ENCODE assay signal across 9 cellular contexts in the genomic region with DNA sequence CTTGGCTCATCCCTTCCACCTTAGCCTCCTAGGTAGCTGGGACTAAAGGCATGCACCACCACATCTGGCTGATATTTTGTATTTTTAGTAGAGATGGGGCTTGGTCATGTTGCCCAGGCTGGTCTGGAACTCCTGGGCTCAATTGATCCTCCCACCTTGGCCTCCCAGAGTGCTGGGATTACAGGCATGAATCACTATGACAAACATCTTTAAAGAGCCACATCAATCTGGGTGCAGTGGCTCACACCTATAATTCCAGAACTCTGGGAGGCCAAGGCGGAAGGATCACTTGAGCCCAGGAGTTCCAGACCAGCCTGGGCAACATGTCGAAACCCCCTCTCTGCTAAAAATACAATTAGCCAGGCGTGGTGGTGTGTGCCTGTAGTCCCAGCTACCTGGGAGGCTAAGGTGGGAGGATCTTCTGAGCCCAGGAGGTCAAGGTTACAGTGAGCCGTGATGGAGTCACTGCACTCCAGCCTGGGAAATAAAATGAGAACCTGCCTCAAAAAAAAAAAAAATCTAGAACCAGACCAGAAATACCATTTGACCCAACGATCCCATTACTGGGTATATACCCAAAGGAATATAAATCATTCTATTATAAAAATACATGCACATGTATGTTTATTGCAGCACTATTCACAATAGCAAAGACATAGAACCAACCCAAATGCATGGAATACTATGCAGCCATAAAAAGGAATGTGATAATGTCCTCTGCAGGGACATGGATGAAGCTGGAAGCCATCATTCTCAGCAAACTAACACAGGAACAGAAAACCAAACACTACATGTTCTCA. TPM values are rescaled to one million over a fixed set of nuclear protein-coding genes. Genes with fewer than 3 reads are reported as not detected.
DNase-seq lines count a peak whose midpoint lies in the region; ATAC-seq and TF ChIP-seq lines count a peak whose summit lies in the region.
"Not testable (repeated sequence)": the region's sequence is repeated elsewhere in the genome, so short reads cannot be mapped to it uniquely, and the experiment has no call there.
"Had no signal": no experiment of that assay in that cellular context is flagged by ENCODE, and none has a peak within 500 bp of the region (broad histone marks: within the 10 kb centered on the region; RNA-seq: fewer than 3 reads in every experiment).

No MANE protein-coding gene starts in this region.

- H3K79me2 ChIP-seq in mammary epithelial cell (ENCODE audit: insufficient read depth, low read length); smooth muscle cell (ENCODE audit: low read depth): not testable (repeated sequence)

- not testable (repeated sequence) for H3K36me3 ChIP-seq in mammary epithelial cell (ENCODE audit: insufficient read depth, low read length); right atrium auricular region; smooth muscle cell (ENCODE audit: low read depth)

- not testable (repeated sequence) for H3K4me3 ChIP-seq in mammary epithelial cell (replicated peaks in 1 of 3; ENCODE audit: insufficient read depth in 1 of 3, low read depth in 2 of 3, low read length in 3 of 3); right atrium auricular region; smooth muscle cell

- in situ Hi-C loops in mammary epithelial cell (cut with MboI; ENCODE audit: low sequenced_read_pairs in 2 of 2) = not testable (repeated sequence)

- H3K9ac ChIP-seq in mammary epithelial cell (ENCODE audit: insufficient read depth, low read length); smooth muscle cell (ENCODE audit: low read depth): not testable (repeated sequence)

- BruUV-seq in mammary epithelial cell (replicated peaks; lab: Mats Ljungman, UMichigan) = not testable (repeated sequence)

- H3K27me3 Mint-ChIP-seq in T-helper 17 cell = peaks cover 10% of the 10 kb centered on the region

- 86% methylated on average over 5 of the region's 5 CpGs for WGBS in mammary epithelial cell (ENCODE audit: low coverage, missing lambda C conversion rate)
- 80% methylated on average over 5 of the region's 5 CpGs for WGBS in smooth muscle cell (ENCODE audit: low lambda C conversion rate)

- TF ChIP-seq CTCF in mammary epithelial cell (conservative IDR thresholded peaks at IDR 0.05 in 1 of 2, IDR thresholded peaks at IDR 0.05 in 1 of 2; ENCODE audit: extremely low read depth in 1 of 2, insufficient read depth in 1 of 2, low read depth in 1 of 2, low read length in 2 of 2); right atrium auricular region (IDR thresholded peaks at IDR 0.05); smooth muscle cell (IDR thresholded peaks at IDR 0.05; ENCODE audit: borderline replicate concordance, insufficient read depth, poor library complexity, severe bottlenecking): not testable (repeated sequence)

- H3K27ac ChIP-seq in mammary epithelial cell (ENCODE audit: insufficient read depth, low read depth, low read length) = not testable (repeated sequence)
- H3K27ac ChIP-seq in right atrium auricular region (peak overlapping the region; percentile 83 to 95), smooth muscle cell (ENCODE audit: low read depth) (peak overlapping the region; percentile 88)

- H3K27ac Mint-ChIP-seq in T-helper 17 cell = not testable (repeated sequence)

- dilution Hi-C loops in mammary epithelial cell (cut with HindIII; ENCODE audit: low sequenced_read_pairs) = loop anchor here (5.0 kb wide), 1 partner anchor 58 kb away; no protein-coding TSS in a partner anchor

- H3K4me1 ChIP-seq in mammary epithelial cell (ENCODE audit: insufficient read depth, low read length) (peaks cover 33% of the 10 kb centered on the region), right atrium auricular region (peaks cover 0 to 38% of the 10 kb centered on the region in 2 donors), smooth muscle cell (ENCODE audit: low read depth) (peaks cover 31% of the 10 kb centered on the region)

- DNase-seq in Daoy (ENCODE audit: low read depth) (peak; percentile 65), LoVo (ENCODE audit: low spot score) (peak; percentile 34), mammary epithelial cell (peak; percentile 31)
- not testable (repeated sequence) for DNase-seq in T-helper 17 cell; right atrium auricular region (ENCODE audit: low spot score); smooth muscle cell (lab: John Stamatoyannopoulos, UW; ENCODE audit: unreplicated experiment)

- H3K4me2 ChIP-seq in mammary epithelial cell (ENCODE audit: insufficient read depth, low read depth, low read length); smooth muscle cell: not testable (repeated sequence)

- peaks cover 17% of the 10 kb centered on the region for H3F3A ChIP-seq in smooth muscle cell (ENCODE audit: low read depth)

- intact Hi-C loops in mammary epithelial cell (cut with micrococcal nuclease) = not testable (repeated sequence)

- not testable (repeated sequence) for H4K20me1 ChIP-seq in mammary epithelial cell (ENCODE audit: insufficient read depth, low read length); smooth muscle cell (ENCODE audit: low read depth)

- CTCF ChIA-PET in mammary epithelial cell (lab: Charles Lee; ENCODE audit: low non-redundant PET) = not testable (repeated sequence)

- H3K36me3 Mint-ChIP-seq in T-helper 17 cell (ENCODE audit: low read depth) = not testable (repeated sequence)

- peak overlapping the region; percentile 56 for H3K4me3 Mint-ChIP-seq in T-helper 17 cell

- H3K27me3 ChIP-seq in mammary epithelial cell (ENCODE audit: insufficient read depth, low read length); right atrium auricular region; smooth muscle cell (ENCODE audit: low read depth): not testable (repeated sequence)

- not testable (repeated sequence) for ATAC-seq in T-helper 17 cell

- H3K9me3 ChIP-seq in T-helper 17 cell (ENCODE audit: control insufficient read depth, low read length, poor library complexity, severe bottlenecking); mammary epithelial cell (replicated peaks; ENCODE audit: insufficient read depth, low read length); right atrium auricular region; smooth muscle cell (replicated peaks; ENCODE audit: low read depth): not testable (repeated sequence)

- not testable (repeated sequence) for H2AFZ ChIP-seq in mammary epithelial cell (ENCODE audit: low read depth, low read length); smooth muscle cell (ENCODE audit: low read depth)

- peaks cover 26% of the 10 kb centered on the region for H3K4me1 Mint-ChIP-seq in T-helper 17 cell

RNA-seq across cellular contexts. Expression of gene IGFBP6, which starts 2.5 kb away (rescaled TPM):
- 53.5 and 68.5 TPM in 2 replicates for total RNA-seq in Daoy (2014; rRNA removed; shearing (Covaris generic))
- under 1 TPM in 1 of 2 donors, not detected in 1; 0.45 TPM for total RNA-seq in T-helper 17 cell
- 100 to 1,000 TPM in 1 of 2 donors, 10 to 100 TPM in 1; 47.7 to 125 TPM for total RNA-seq in mammary epithelial cell
- polyA plus RNA-seq in mammary epithelial cell = 291 TPM
- 208 TPM for polyA minus RNA-seq in mammary epithelial cell
- 100 to 1,000 TPM in 1 of 2 donors, 10 to 100 TPM in 1; 99.0 to 358 TPM for total RNA-seq in right atrium auricular region
- total RNA-seq in smooth muscle cell = 22.6 and 22.7 TPM in 2 replicates
- polyA plus RNA-seq in smooth muscle cell = 94.4 and 102 TPM in 2 replicates

RNA-seq across cellular contexts. Expression of gene SOAT2, which starts 8.3 kb away (rescaled TPM):
- total RNA-seq in Daoy (2014; rRNA removed; shearing (Covaris generic)) = not detected in 2 replicates
- total RNA-seq in T-helper 17 cell (1 to 10 TPM in 1 of 2 donors, under 1 TPM in 1; 0.83 to 2.5 TPM), mammary epithelial cell (under 1 TPM in 1 of 2 donors, not detected in 1; 0.16 TPM), right atrium auricular region (not detected), smooth muscle cell (not detected in 2 replicates)
- polyA plus RNA-seq in mammary epithelial cell (0.29 TPM), smooth muscle cell (not detected in 2 replicates)
- not detected for polyA minus RNA-seq in mammary epithelial cell
- total RNA-seq: A172, NCI-H460, SK-MEL-5 had no signal

RNA-seq across cellular contexts. Expression of gene SPRYD3, which starts 15.8 kb away (rescaled TPM):
- 22.2 and 23.8 TPM in 2 replicates for total RNA-seq in Daoy (2014; rRNA removed; shearing (Covaris generic))
- total RNA-seq in T-helper 17 cell (10 to 100 TPM; 23.1 to 29.6 TPM), mammary epithelial cell (10 to 100 TPM; 30.0 to 39.4 TPM), right atrium auricular region (10 to 100 TPM; 33.5 to 64.5 TPM), smooth muscle cell (20.2 and 23.0 TPM in 2 replicates)
- polyA plus RNA-seq in mammary epithelial cell (28.0 TPM), smooth muscle cell (43.5 and 57.1 TPM in 2 replicates)
- polyA minus RNA-seq in mammary epithelial cell = 85.5 TPM

RNA-seq across cellular contexts. Expression of gene TNS2, which starts 45.1 kb away (rescaled TPM):
- total RNA-seq in Daoy (2014; rRNA removed; shearing (Covaris generic)) = 7.0 and 8.2 TPM in 2 replicates
- total RNA-seq in T-helper 17 cell = 1 to 10 TPM; 1.4 to 3.1 TPM
- 1 to 10 TPM; 3.7 to 4.2 TPM for total RNA-seq in mammary epithelial cell
- 6.6 TPM for polyA plus RNA-seq in mammary epithelial cell
- polyA minus RNA-seq in mammary epithelial cell = 16.7 TPM
- total RNA-seq in right atrium auricular region = 100 to 1,000 TPM in 1 of 2 donors, 10 to 100 TPM in 1; 76.2 to 153 TPM
- total RNA-seq in smooth muscle cell = 9.3 and 11.4 TPM in 2 replicates
- polyA plus RNA-seq in smooth muscle cell = 17.4 TPM in 2 replicates

Comparison
In these comparisons a context has a peak if more than half of its experiments do, and no peak if none do; other contexts are left out.
1. RNA of gene IGFBP6, which starts 2.5 kb away (total RNA-seq): 99.0 to 358 TPM in right atrium auricular region, 47.7 to 125 TPM in mammary epithelial cell, 53.5 to 68.5 TPM in Daoy and 22.6 to 22.7 TPM in smooth muscle cell; 0.45 TPM in T-helper 17 cell; every median in the first group is over 10 times any median in the second.